In genomic region chr15:71973366-71973765, GRCh38 we compare ENCODE assay signal across 24 cellular contexts.
DNase-seq lines count a peak whose midpoint lies in the region; ATAC-seq, FAIRE-seq and TF ChIP-seq lines count a peak whose summit lies in the region.
"Had no signal": no experiment of that assay in that cellular context is flagged by ENCODE, and none has a peak within 500 bp of the region (broad histone marks: within the 10 kb centered on the region; RNA-seq: fewer than 3 reads in every experiment).

No MANE protein-coding gene starts in this region.

- H3K27me3 ChIP-seq in HAP-1 (ENCODE audit: low read depth) = no peaks in the 10 kb centered on the region
- H3K27me3 ChIP-seq: BE2C; BLaER1 treated with 17β-estradiol and CSF1 and Interleukin-3, amounts not matched to agents 10 nM and 100 nM had no signal

- no peaks in the 10 kb centered on the region for H3K4me1 ChIP-seq in HAP-1
- H3K4me1 ChIP-seq: A549; BE2C; BLaER1 treated with 17β-estradiol and CSF1 and Interleukin-3, amounts not matched to agents 10 nM and 100 nM had no signal

- no peaks in the 10 kb centered on the region for H3K36me3 ChIP-seq in HAP-1 (replicated peaks)
- H3K36me3 ChIP-seq: BE2C had no signal

- no peak for ATAC-seq in activated T-cell treated with anti-CD3 and anti-CD28 coated beads, Interleukin-2, amount 50 U/mL, for 4 hours
- ATAC-seq: A549 had no signal

- in situ Hi-C loops in HAP-1 (cut with MboI; ENCODE audit: low sequenced_read_pairs) = no loop called here

- H3K4me3 Mint-ChIP-seq in mesothelial cell of epicardium (no peak overlapping the region), type B pancreatic cell (peak overlapping the region; percentile 23)
- no peak overlapping the region for H3K4me3 Mint-ChIP-seq in activated T-cell treated with anti-CD3 and anti-CD28 coated beads, Interleukin-2, amount 50 U/mL, for 4 hours
- H3K4me3 Mint-ChIP-seq: CD14-positive monocyte; CD4-positive, alpha-beta T cell; CD8-positive, alpha-beta memory T cell had no signal

- peak; percentile 73 for FAIRE-seq in HTR-8/SVneo (lab: Jason Lieb, UNC)
- FAIRE-seq: GM12892, H54 had no signal

- H3K36me3 Mint-ChIP-seq in mesothelial cell of epicardium (peaks cover 18% of the 10 kb centered on the region), type B pancreatic cell (peaks cover 29% of the 10 kb centered on the region)
- peaks cover 33% of the 10 kb centered on the region for H3K36me3 Mint-ChIP-seq in activated T-cell treated with anti-CD3 and anti-CD28 coated beads, Interleukin-2, amount 50 U/mL, for 4 hours (ENCODE audit: insufficient read depth)

- peaks cover 41% of the 10 kb centered on the region for H3K4me1 Mint-ChIP-seq in mesothelial cell of epicardium
- peaks cover 10% of the 10 kb centered on the region for H3K4me1 Mint-ChIP-seq in type B pancreatic cell (ENCODE audit: unreplicated experiment)
- no peaks in the 10 kb centered on the region for H3K4me1 Mint-ChIP-seq in activated T-cell treated with anti-CD3 and anti-CD28 coated beads, Interleukin-2, amount 50 U/mL, for 4 hours (ENCODE audit: low read depth)
- H3K4me1 Mint-ChIP-seq: CD14-positive monocyte; CD8-positive, alpha-beta memory T cell had no signal

- no peak for DNase-seq in HTR-8/SVneo (ENCODE audit: insufficient read length, low spot score)
- DNase-seq in fibroblast of gingiva (ENCODE audit: low read depth) = peak; percentile 4
- DNase-seq in mesothelial cell of epicardium (ENCODE audit: low spot score in 2 of 2, unreplicated experiment in 2 of 2) = no peak
- no peak for DNase-seq in type B pancreatic cell (ENCODE audit: extremely low spot score, unreplicated experiment)
- no peak for DNase-seq in NCI-H446 treated with DMSO at 0.1 percent for 48 hours (lab: John Stamatoyannopoulos, UW)
- DNase-seq in HAP-1 (ENCODE audit: low spot score in 2 of 2) = no peak
- DNase-seq in activated T-cell treated with anti-CD3 and anti-CD28 coated beads, Interleukin-2, amount 50 U/mL, for 4 hours = no peak
- DNase-seq: 8988T; ACHN; AML-193; BE2C; Calu3; CD4-positive, alpha-beta T cell; CD8-positive, alpha-beta memory T cell; DMS53; DMS79 treated with DMSO at 0.1 percent for 48 hours; GF-D8; GOT3; HCEC 1CT had no signal

- H3K27me3 Mint-ChIP-seq in mesothelial cell of epicardium (ENCODE audit: low read depth) (no peaks in the 10 kb centered on the region), type B pancreatic cell (no peaks in the 10 kb centered on the region)
- no peaks in the 10 kb centered on the region for H3K27me3 Mint-ChIP-seq in activated T-cell treated with anti-CD3 and anti-CD28 coated beads, Interleukin-2, amount 50 U/mL, for 4 hours (ENCODE audit: low read depth)
- H3K27me3 Mint-ChIP-seq: CD4-positive, alpha-beta T cell; CD8-positive, alpha-beta memory T cell had no signal

- H3K27ac Mint-ChIP-seq in mesothelial cell of epicardium (peak overlapping the region; percentile 100), type B pancreatic cell (peak overlapping the region; percentile 100)
- H3K27ac Mint-ChIP-seq: CD14-positive monocyte; CD4-positive, alpha-beta T cell; CD8-positive, alpha-beta memory T cell had no signal

- H3K9me3 Mint-ChIP-seq in mesothelial cell of epicardium (peaks cover 5% of the 10 kb centered on the region), type B pancreatic cell (peaks cover 5% of the 10 kb centered on the region)
- no peaks in the 10 kb centered on the region for H3K9me3 Mint-ChIP-seq in activated T-cell treated with anti-CD3 and anti-CD28 coated beads, Interleukin-2, amount 50 U/mL, for 4 hours
- H3K9me3 Mint-ChIP-seq: CD14-positive monocyte; CD4-positive, alpha-beta T cell; CD8-positive, alpha-beta memory T cell had no signal

- no peaks in the 10 kb centered on the region for H3K9me3 ChIP-seq in HAP-1
- H3K9me3 ChIP-seq: A549; BE2C; BLaER1 treated with 17β-estradiol and CSF1 and Interleukin-3, amounts not matched to agents 10 nM and 100 nM had no signal

- H3K4me3 ChIP-seq in HAP-1 = no peak overlapping the region
- H3K4me3 ChIP-seq: A549; BLaER1 treated with 17β-estradiol and CSF1 and Interleukin-3, amounts not matched to agents 10 nM and 100 nM had no signal

- no peak for TF ChIP-seq CTCF in mesothelial cell of epicardium (IDR thresholded peaks at IDR 0.05; ENCODE audit: unreplicated experiment)
- no peak for TF ChIP-seq CTCF in type B pancreatic cell (conservative IDR thresholded peaks at IDR 0.05)
